In genomic region chr13:110713981-110714797, GRCh38 we compare ENCODE assay signal across 8 cellular contexts. TPM values are rescaled to one million over a fixed set of nuclear protein-coding genes. Genes with fewer than 3 reads are reported as not detected.
DNase-seq lines count a peak whose midpoint lies in the region; ATAC-seq and TF ChIP-seq lines count a peak whose summit lies in the region.

No MANE protein-coding gene starts in this region.

- peak overlapping the region; percentile 70 for H2AFZ ChIP-seq in SU-DHL-6 (ENCODE audit: low read depth, low read length, severe bottlenecking)

- H3K36me3 ChIP-seq in HAP-1 (replicated peaks) (no peaks in the 10 kb centered on the region; the same call in 1 of the 2 replicates), SU-DHL-6 (ENCODE audit: low read length) (no peaks in the 10 kb centered on the region), adrenal gland (replicated peaks in 1 of 2) (no peaks in the 10 kb centered on the region)

- peaks cover 46% of the 10 kb centered on the region for H3K79me2 ChIP-seq in SU-DHL-6 (ENCODE audit: insufficient read depth, low read length)

- intact Hi-C loops in adrenal gland (cut with DNase I) (loop anchor here in 1 of 2 donors (10.0 kb wide), 2 partner anchors 111 to 201 kb away; partner anchors contain the start of gene ANKRD10), right cardiac atrium (cut with DNase I) (loop anchor here in 1 of 4 donors (10.0 kb wide), 1 partner anchor 101 kb away; no protein-coding TSS in a partner anchor)

- H3K9me3 ChIP-seq in HAP-1 (no peaks in the 10 kb centered on the region), SU-DHL-6 (ENCODE audit: insufficient read depth, low read length) (no peaks in the 10 kb centered on the region), adrenal gland (replicated peaks in 1 of 3) (no peaks in the 10 kb centered on the region), right cardiac atrium (ENCODE audit: control insufficient read depth, low read length) (no peaks in the 10 kb centered on the region)

- peak overlapping the region; percentile 76 for H3K4me2 ChIP-seq in SU-DHL-6 (ENCODE audit: low read depth, low read length, poor library complexity, severe bottlenecking)

- DNase-seq in A172 (ENCODE audit: low spot score) (peak; percentile 28), HAP-1 (ENCODE audit: low spot score in 2 of 2) (peak; percentile 38 to 67), adrenal gland (peak; percentile 63 to 81 (median 70)), right cardiac atrium (peak; percentile 53 to 81 (median 80)), retinal pigment epithelial cell (ENCODE audit: low read depth) (no peak), mesenteric fat pad (ENCODE audit: low spot score) (no peak)

- H3K4me1 ChIP-seq in HAP-1 (peaks cover 6% of the 10 kb centered on the region), adrenal gland (replicated peaks in 1 of 2) (peaks cover 6 to 30% of the 10 kb centered on the region in 2 donors), right cardiac atrium (ENCODE audit: control insufficient read depth, insufficient read depth, low read length) (peaks cover 3% of the 10 kb centered on the region)

- peak overlapping the region; percentile 78 for H3K4me3 ChIP-seq in HAP-1
- peak overlapping the region; percentile 98 for H3K4me3 ChIP-seq in SU-DHL-6 (ENCODE audit: insufficient read depth, low read length, poor library complexity, severe bottlenecking)
- peak overlapping the region; percentile 56 to 92 (median 84) for H3K4me3 ChIP-seq in adrenal gland
- H3K4me3 ChIP-seq in right cardiac atrium (ENCODE audit: low read length) = peak overlapping the region; percentile 99
- peak overlapping the region; percentile 92 for H3K4me3 ChIP-seq in retinal pigment epithelial cell (ENCODE audit: low read length)

- H3K9me2 ChIP-seq in SU-DHL-6 (replicated peaks; ENCODE audit: insufficient read depth, low read length) = no peaks in the 10 kb centered on the region

- peak; percentile 35 for TF ChIP-seq POLR2A in adrenal gland (IDR thresholded peaks at IDR 0.05)

- peak overlapping the region; percentile 99 for H3K9ac ChIP-seq in SU-DHL-6 (ENCODE audit: low read length)

- H3K27ac ChIP-seq in SU-DHL-6 (ENCODE audit: low read depth, low read length) = peak overlapping the region; percentile 90
- H3K27ac ChIP-seq in adrenal gland = peak overlapping the region; percentile 91 to 100 (median 99)
- peak overlapping the region; percentile 100 for H3K27ac ChIP-seq in right cardiac atrium (ENCODE audit: low read length)

- H3K27me3 ChIP-seq in HAP-1 (ENCODE audit: low read depth) (no peaks in the 10 kb centered on the region), SU-DHL-6 (ENCODE audit: low read length) (no peaks in the 10 kb centered on the region), adrenal gland (no peaks in the 10 kb centered on the region), right cardiac atrium (ENCODE audit: control insufficient read depth, insufficient read depth) (no peaks in the 10 kb centered on the region)

- in situ Hi-C loops in HAP-1 (cut with MboI; ENCODE audit: low sequenced_read_pairs) = no loop called here

- H3F3A ChIP-seq in SU-DHL-6 (ENCODE audit: insufficient read depth) = peaks cover 10% of the 10 kb centered on the region

- 0 to 2% (median 0%) methylated on average over 25 to 86 of the region's 86 CpGs; no CpG with 5 or more reads in 1 of the 4 donors for WGBS in adrenal gland, 4 donors
- WGBS in right cardiac atrium = under 1% methylated on average over 86 of the region's 86 CpGs

- peaks cover 20% of the 10 kb centered on the region for H4K20me1 ChIP-seq in SU-DHL-6 (ENCODE audit: low read depth, low read length)

- TF ChIP-seq CTCF in SU-DHL-6 (IDR thresholded peaks at IDR 0.05; ENCODE audit: insufficient read depth, low read length, poor library complexity, severe bottlenecking) = no peak
- no peak for TF ChIP-seq CTCF in adrenal gland (IDR thresholded peaks at IDR 0.05)
- peak; percentile 22 for TF ChIP-seq CTCF in retinal pigment epithelial cell (conservative IDR thresholded peaks at IDR 0.05; ENCODE audit: low read depth, low read length)

- ATAC-seq in right cardiac atrium (no peak), GM18873 (IDR thresholded peaks at IDR 0.05; ENCODE audit: low FRiP score, unreplicated experiment) (no peak)

RNA-seq across cellular contexts. Expression of gene ING1, which starts 0.7 kb away (rescaled TPM):
- total RNA-seq in A172 (2014; rRNA removed; shearing (Covaris generic)) = 14.4 and 20.6 TPM in 2 replicates
- total RNA-seq in adrenal gland (10 to 100 TPM in 4 of 8 donors, 1 to 10 TPM in 4; 7.2 to 28.6 (median 10.0) TPM), right cardiac atrium (1 to 10 TPM; 6.2 to 8.7 (median 7.7) TPM), mesenteric fat pad (13.4 TPM)
- polyA plus RNA-seq in adrenal gland (1 to 10 TPM; 4.3 to 8.8 (median 8.8) TPM), right cardiac atrium (6.6 TPM)

RNA-seq across cellular contexts. Expression of gene CARS2, which starts 8.3 kb away (rescaled TPM):
- total RNA-seq in A172 (2014; rRNA removed; shearing (Covaris generic)) = 71.8 and 73.1 TPM in 2 replicates
- total RNA-seq in adrenal gland = 10 to 100 TPM; 38.5 to 87.1 (median 57.2) TPM
- 100 to 1,000 TPM in 2 of 3 donors, 10 to 100 TPM in 1; 54.3 to 254 (median 169) TPM for polyA plus RNA-seq in adrenal gland
- 10 to 100 TPM; 36.5 to 50.2 (median 37.4) TPM for total RNA-seq in right cardiac atrium
- polyA plus RNA-seq in right cardiac atrium = 51.0 TPM
- total RNA-seq in mesenteric fat pad = 57.1 TPM

Comparison
In these comparisons a context has a peak if more than half of its experiments do, and no peak if none do; other contexts are left out.
1. DNase-seq: peak in A172 (single experiment), HAP-1 (2 of 2), adrenal gland (7 of 7) and right cardiac atrium (3 of 3); none in retinal pigment epithelial cell (single experiment) and mesenteric fat pad (single experiment).
2. Peak in every context shown above with its lines, with median percentiles within 50 percentile points of each other: H3K4me3 ChIP-seq and H3K27ac ChIP-seq.